17 cellular contexts compared by ENCODE assay signal in genomic region chr1:174276087-174276486, GRCh38.
DNase-seq lines count a peak whose midpoint lies in the region; ATAC-seq lines count a peak whose summit lies in the region.
"Had no signal": no experiment of that assay in that cellular context is flagged by ENCODE, and none has a peak within 500 bp of the region (broad histone marks: within the 10 kb centered on the region; RNA-seq: fewer than 3 reads in every experiment).

No MANE protein-coding gene starts in this region.

- H3K9me3 Mint-ChIP-seq in activated T-cell treated with anti-CD3 and anti-CD28 coated beads, Interleukin-2, amount 50 U/mL, for 24 hours = no peaks in the 10 kb centered on the region

- H3K4me3 Mint-ChIP-seq in activated T-cell treated with anti-CD3 and anti-CD28 coated beads, Interleukin-2, amount 50 U/mL, for 24 hours = no peak overlapping the region

- H2BK5ac ChIP-seq in mesendoderm (ENCODE audit: low read length) = no peak overlapping the region

- H3K27me3 Mint-ChIP-seq in activated T-cell treated with anti-CD3 and anti-CD28 coated beads, Interleukin-2, amount 50 U/mL, for 24 hours = no peaks in the 10 kb centered on the region

- WGBS in mesendoderm (ENCODE audit: extremely low coverage, insufficient coverage, low lambda C conversion rate) = no CpG with 5 or more reads among the region's 1 CpG

- H3K4me1 Mint-ChIP-seq in activated T-cell treated with anti-CD3 and anti-CD28 coated beads, Interleukin-2, amount 50 U/mL, for 24 hours (ENCODE audit: low read depth) = no peaks in the 10 kb centered on the region

- no peak overlapping the region for H3K27ac Mint-ChIP-seq in activated T-cell treated with anti-CD3 and anti-CD28 coated beads, Interleukin-2, amount 50 U/mL, for 24 hours

- H3K9ac ChIP-seq in mesendoderm (ENCODE audit: low read length) = no peak overlapping the region

- DNase-seq in NCI-H82 (lab: John Stamatoyannopoulos, UW) = peak; percentile 18
- DNase-seq in NCI-H82 treated with DMSO at 0.1 percent for 48 hours (lab: John Stamatoyannopoulos, UW; ENCODE audit: unreplicated experiment) = no peak
- DNase-seq in activated T-cell treated with anti-CD3 and anti-CD28 coated beads, Interleukin-2, amount 50 U/mL, for 24 hours = no peak
- DNase-seq in mesendoderm = no peak
- no peak for DNase-seq in activated CD4-positive, alpha-beta T cell treated with anti-CD3 and anti-CD28 coated beads, Interleukin-2, amount 50 U/mL, for 4 hours
- DNase-seq: activated naive CD4-positive, alpha-beta T cell; C1 segment of cervical spinal cord; central memory CD4-positive, alpha-beta T cell; effector CD4-positive, alpha-beta T cell; HCEC 1CT; NCI-H1436 treated with DMSO at 0.1 percent for 48 hours; NCI-H226; testis had no signal

- no peak overlapping the region for H3K18ac ChIP-seq in mesendoderm (ENCODE audit: low read length)

- no peaks in the 10 kb centered on the region for H3K36me3 ChIP-seq in mesendoderm (ENCODE audit: control insufficient read depth, insufficient read depth, low read length)

- ATAC-seq in GM21737 (IDR thresholded peaks at IDR 0.05; ENCODE audit: unreplicated experiment) = peak; percentile 60
- ATAC-seq in HG03432 (IDR thresholded peaks at IDR 0.05; ENCODE audit: unreplicated experiment) = peak; percentile 63
- no peak for ATAC-seq in HG02610 (IDR thresholded peaks at IDR 0.05; ENCODE audit: unreplicated experiment)
- ATAC-seq: esophagus mucosa had no signal

- no peaks in the 10 kb centered on the region for H3K27me3 ChIP-seq in mesendoderm (ENCODE audit: insufficient read depth, low read length, poor library complexity)
- H3K27me3 ChIP-seq: testis had no signal

- H3K79me2 ChIP-seq in mesendoderm (ENCODE audit: control insufficient read depth, insufficient read depth, low read length) = no peaks in the 10 kb centered on the region

- H2BK15ac ChIP-seq in mesendoderm (replicated peaks; ENCODE audit: low read depth) = no peak overlapping the region

- no peak overlapping the region for H4K8ac ChIP-seq in mesendoderm (ENCODE audit: low read depth, low read length)

- no peaks in the 10 kb centered on the region for H3K4me1 ChIP-seq in mesendoderm (ENCODE audit: control insufficient read depth, low read depth, low read length)
- H3K4me1 ChIP-seq: testis had no signal

- H3K4me2 ChIP-seq in mesendoderm (ENCODE audit: low read length) = no peak overlapping the region

- H3K36me3 Mint-ChIP-seq in activated T-cell treated with anti-CD3 and anti-CD28 coated beads, Interleukin-2, amount 50 U/mL, for 24 hours (ENCODE audit: low read depth) = peaks cover 32% of the 10 kb centered on the region

- no peak overlapping the region for H3K4me3 ChIP-seq in mesendoderm (ENCODE audit: low read length)
- H3K4me3 ChIP-seq: testis had no signal

- no peak overlapping the region for H3K56ac ChIP-seq in mesendoderm (ENCODE audit: low read length)

- H3K79me1 ChIP-seq in mesendoderm (ENCODE audit: low read length) = no peaks in the 10 kb centered on the region

- no peak overlapping the region for H2BK120ac ChIP-seq in mesendoderm (ENCODE audit: low read depth, low read length)

- H2AK5ac ChIP-seq in mesendoderm (ENCODE audit: low read length) = no peak overlapping the region

- H3K23ac ChIP-seq in mesendoderm (ENCODE audit: low read length) = no peak overlapping the region

- no peak overlapping the region for H3K4ac ChIP-seq in mesendoderm (ENCODE audit: low read depth, low read length)

- no peak overlapping the region for H4K5ac ChIP-seq in mesendoderm (ENCODE audit: low read length)

- H3K27ac ChIP-seq in mesendoderm (ENCODE audit: low read depth, low read length) = no peak overlapping the region
- H3K27ac ChIP-seq: testis had no signal
